In genomic region chr6:34549804-34550202, GRCh38 we compare ENCODE assay signal across 27 cellular contexts. TPM values are rescaled to one million over a fixed set of nuclear protein-coding genes. Genes with fewer than 3 reads are reported as not detected.
DNase-seq lines count a peak whose midpoint lies in the region; ATAC-seq, FAIRE-seq and TF ChIP-seq lines count a peak whose summit lies in the region.
"Had no signal": no experiment of that assay in that cellular context is flagged by ENCODE, and none has a peak within 500 bp of the region (broad histone marks: within the 10 kb centered on the region; RNA-seq: fewer than 3 reads in every experiment).

No MANE protein-coding gene starts in this region.

- H3K36me3 ChIP-seq in breast epithelium (no peaks in the 10 kb centered on the region), neuronal stem cell (replicated peaks in 1 of 2; ENCODE audit: control insufficient read depth in 2 of 2, insufficient read depth in 2 of 2, low read length in 2 of 2) (no peaks in the 10 kb centered on the region)
- H3K36me3 ChIP-seq: BLaER1 treated with 17β-estradiol and CSF1 and Interleukin-3, amounts not matched to agents 10 nM and 100 nM had no signal

- intact Hi-C loops in breast epithelium (cut with DNase I; ENCODE audit: low total_unique reads) = no loop called here

- TF ChIP-seq POLR2A in A549 (IDR thresholded peaks at IDR 0.05; ENCODE audit: low read length) (no peak), breast epithelium (IDR thresholded peaks at IDR 0.05) (no peak)

- peaks cover 1% of the 10 kb centered on the region for H3K79me1 ChIP-seq in neuronal stem cell (ENCODE audit: low read depth, low read length)

- no peak overlapping the region for H3K14ac ChIP-seq in neuronal stem cell (ENCODE audit: low read length)

- no peak overlapping the region for H2AFZ ChIP-seq in neuronal stem cell (ENCODE audit: low read length)
- H2AFZ ChIP-seq: GM23248 had no signal

- H3K9me3 ChIP-seq in A549 = no peaks in the 10 kb centered on the region
- no peaks in the 10 kb centered on the region for H3K9me3 ChIP-seq in breast epithelium
- no peaks in the 10 kb centered on the region for H3K9me3 ChIP-seq in neuronal stem cell (replicated peaks in 1 of 2; ENCODE audit: control insufficient read depth in 2 of 2, insufficient read depth in 1 of 2, low read depth in 1 of 2, low read length in 2 of 2)
- H3K9me3 ChIP-seq: BLaER1 treated with 17β-estradiol and CSF1 and Interleukin-3, amounts not matched to agents 10 nM and 100 nM; Caco-2; SK-N-SH had no signal

- TF ChIP-seq RAD21 in A549 (conservative IDR thresholded peaks at IDR 0.05 in 1 of 2, IDR thresholded peaks at IDR 0.05 in 1 of 2) (no peak), Ishikawa (IDR thresholded peaks at IDR 0.05; ENCODE audit: low read depth) (no peak)

- DNase-seq in A549 (ENCODE audit: low read depth in 1 of 2, low spot score in 1 of 2) (no peak), breast epithelium (ENCODE audit: low spot score in 2 of 2) (no peak), neuronal stem cell (ENCODE audit: low spot score) (no peak), NCI-H1105 (lab: John Stamatoyannopoulos, UW) (no peak), LoVo (ENCODE audit: low spot score) (no peak), CD1c-positive myeloid dendritic cell (ENCODE audit: extremely low spot score) (no peak), AML-193 (lab: John Stamatoyannopoulos, UW) (no peak)
- DNase-seq: Caco-2; CD8-positive, alpha-beta T cell; GM23248; H9; HFFc6; NCI-H1092 treated with DMSO at 0.1 percent for 48 hours; NCI-H1436 treated with DMSO at 0.1 percent for 48 hours; NCI-H187 treated with DMSO at 0.1 percent for 48 hours; NCI-H2107; NCI-H748 treated with DMSO at 0.1 percent for 48 hours; NK-92 treated with Interleukin-12 subunit alpha and Interleukin-12 subunit beta, amount 100 ng/mL, for 24 hours; PC-3; SK-N-SH; SW 1271 had no signal

- H3K4me3 ChIP-seq in A549 (no peak overlapping the region), breast epithelium (no peak overlapping the region), neuronal stem cell (ENCODE audit: low read length in 2 of 2) (no peak overlapping the region)
- H3K4me3 ChIP-seq: BLaER1 treated with 17β-estradiol and CSF1 and Interleukin-3, amounts not matched to agents 10 nM and 100 nM; GM23248 had no signal

- peak overlapping the region; percentile 76 for H2AK5ac ChIP-seq in neuronal stem cell (ENCODE audit: low read depth, low read length)

- FAIRE-seq in A549 (lab: Jason Lieb, UNC) = no peak
- FAIRE-seq: G401.6, HTR-8/SVneo had no signal

- H3K23ac ChIP-seq in neuronal stem cell (ENCODE audit: low read depth, low read length, poor library complexity) = peak overlapping the region; percentile 21

- no peak overlapping the region for H3K4ac ChIP-seq in neuronal stem cell (ENCODE audit: low read length)

- no peak overlapping the region for H2BK15ac ChIP-seq in neuronal stem cell (ENCODE audit: low read length)

- POLR2A ChIA-PET in A549 (lab: Yijun Ruan, JAX) = no interaction called here

- CTCF ChIA-PET in A549 (lab: Yijun Ruan, JAX) = interaction anchor here (0.6 to 1.4 kb wide), 3 partner anchors 9 to 396 kb away, joined by 3 read pairs; no protein-coding TSS in a partner anchor

- ATAC-seq in A549 = no peak
- ATAC-seq: CD8-positive, alpha-beta T cell; PC-3 had no signal

- H3K4me2 ChIP-seq in A549 = no peak overlapping the region
- H3K4me2 ChIP-seq in neuronal stem cell (ENCODE audit: insufficient read depth, low read length, poor library complexity, severe bottlenecking) = no peak overlapping the region
- H3K4me2 ChIP-seq: KMS-11, SK-N-SH had no signal

- H3K27ac ChIP-seq in A549 (peak overlapping the region; percentile 74 to 93), breast epithelium (peak overlapping the region; percentile 71 to 86), neuronal stem cell (replicated peaks; ENCODE audit: low read length) (no peak overlapping the region)
- H3K27ac ChIP-seq: BLaER1 treated with 17β-estradiol and CSF1 and Interleukin-3, amounts not matched to agents 10 nM and 100 nM; GM23248; KMS-11 had no signal

- no peak overlapping the region for H3K9ac ChIP-seq in neuronal stem cell (ENCODE audit: low read depth, low read length, poor library complexity)
- H3K9ac ChIP-seq: BLaER1 treated with 17β-estradiol and CSF1 and Interleukin-3, amounts not matched to agents 10 nM and 100 nM; GM23248; KMS-11; SK-N-SH had no signal

- WGBS in A549 (ENCODE audit: missing lambda C conversion rate) = 83% methylated on average over 1 of the region's 2 CpGs
- no CpG with 5 or more reads among the region's 2 CpGs for WGBS in neuronal stem cell (ENCODE audit: extremely low coverage in 2 of 2, insufficient read length in 2 of 2, insufficient replicate concordance in 1 of 2), 2 donors

- H2BK120ac ChIP-seq in neuronal stem cell (ENCODE audit: low read depth, low read length) = peak overlapping the region; percentile 72

- H3K27me3 ChIP-seq in breast epithelium (no peaks in the 10 kb centered on the region), neuronal stem cell (ENCODE audit: control insufficient read depth in 3 of 3, insufficient read depth in 3 of 3, low read depth in 1 of 3, low read length in 3 of 3) (peaks cover 0 to 48% (median 0%) of the 10 kb centered on the region in 3 experiments)
- H3K27me3 ChIP-seq: BLaER1 treated with 17β-estradiol and CSF1 and Interleukin-3, amounts not matched to agents 10 nM and 100 nM had no signal

- no peak overlapping the region for H4K91ac ChIP-seq in neuronal stem cell (ENCODE audit: low read depth, low read length, poor library complexity)

- no peak for TF ChIP-seq EP300 in A549 (IDR thresholded peaks at IDR 0.05)
- no peak for TF ChIP-seq EP300 in Ishikawa (IDR thresholded peaks at IDR 0.05; ENCODE audit: borderline replicate concordance)

- H4K8ac ChIP-seq in neuronal stem cell (ENCODE audit: low read depth, low read length) = no peak overlapping the region

- no peak overlapping the region for H3K18ac ChIP-seq in neuronal stem cell (ENCODE audit: low read length)

- no peak overlapping the region for H2BK12ac ChIP-seq in neuronal stem cell (ENCODE audit: low read length)

- TF ChIP-seq CTCF in A549 (IDR thresholded peaks at IDR 0.05) = no peak
- no peak for TF ChIP-seq CTCF in breast epithelium (IDR thresholded peaks at IDR 0.05)

- peaks cover 73% of the 10 kb centered on the region for H3K4me1 ChIP-seq in A549
- no peaks in the 10 kb centered on the region for H3K4me1 ChIP-seq in breast epithelium
- H3K4me1 ChIP-seq in neuronal stem cell (ENCODE audit: control insufficient read depth in 2 of 2, insufficient read depth in 1 of 2, low read depth in 1 of 2, low read length in 2 of 2) = peaks cover 6 to 8% of the 10 kb centered on the region in 2 donors
- H3K4me1 ChIP-seq: Caco-2 had no signal

- H2BK5ac ChIP-seq in neuronal stem cell (ENCODE audit: low read length) = peak overlapping the region; percentile 67

TF ChIP-seq in A549, 52 proteins besides CTCF, POLR2A, EP300 and RAD21 (continues in another document):
- TF ChIP-seq, protein P1, sequence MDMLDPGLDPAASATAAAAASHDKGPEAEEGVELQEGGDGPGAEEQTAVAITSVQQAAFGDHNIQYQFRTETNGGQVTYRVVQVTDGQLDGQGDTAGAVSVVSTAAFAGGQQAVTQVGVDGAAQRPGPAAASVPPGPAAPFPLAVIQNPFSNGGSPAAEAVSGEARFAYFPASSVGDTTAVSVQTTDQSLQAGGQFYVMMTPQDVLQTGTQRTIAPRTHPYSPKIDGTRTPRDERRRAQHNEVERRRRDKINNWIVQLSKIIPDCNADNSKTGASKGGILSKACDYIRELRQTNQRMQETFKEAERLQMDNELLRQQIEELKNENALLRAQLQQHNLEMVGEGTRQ (IDR thresholded peaks at IDR 0.05) = no peak
- TF ChIP-seq PHF8 (IDR thresholded peaks at IDR 0.05; ENCODE audit: borderline replicate concordance, low read depth) = no peak
- no peak for TF ChIP-seq POLR2AphosphoS2 (conservative IDR thresholded peaks at IDR 0.05; ENCODE audit: low read length)
- TF ChIP-seq, protein P2, sequence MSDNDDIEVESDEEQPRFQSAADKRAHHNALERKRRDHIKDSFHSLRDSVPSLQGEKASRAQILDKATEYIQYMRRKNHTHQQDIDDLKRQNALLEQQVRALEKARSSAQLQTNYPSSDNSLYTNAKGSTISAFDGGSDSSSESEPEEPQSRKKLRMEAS (IDR thresholded peaks at IDR 0.05) = no peak
- no peak for TF ChIP-seq JUN (IDR thresholded peaks at IDR 0.05)
- TF ChIP-seq EHF (CRISPR knock-in tag; IDR thresholded peaks at IDR 0.05) = no peak
- TF ChIP-seq GATA3 (IDR thresholded peaks at IDR 0.05; ENCODE audit: borderline replicate concordance) = no peak
- no peak for TF ChIP-seq ZNF302 (CRISPR knock-in tag; IDR thresholded peaks at IDR 0.05)
- TF ChIP-seq MYC (IDR thresholded peaks at IDR 0.05; ENCODE audit: borderline replicate concordance, low read length) = no peak

RNA-seq across cellular contexts. Expression of gene SPDEF, which starts 6.3 kb away (rescaled TPM):
- polyA plus RNA-seq in A549 (2011; rRNA removed) (5.4 and 6.2 TPM in 2 replicates), A549 (2017; fragmentation: RNase III; extraction: RNeasy Plus Mini Kit Qiagen cat#74134 plus additional on column Dnase treatment) (2.2 to 4.3 TPM (median 3.7 TPM) in 3 replicates)
- polyA plus RNA-seq in A549 (2012; cell fraction: cytosol; rRNA removed) = 4.3 and 6.3 TPM in 2 replicates
- 4.7 and 7.5 TPM in 2 replicates for polyA plus RNA-seq in A549 (2012; cell fraction: nucleus; rRNA removed)
- polyA minus RNA-seq in A549 (2011; rRNA and poly(A)+ RNA removed) = 4.3 and 7.2 TPM in 2 replicates
- total RNA-seq in breast epithelium = 100 to 1,000 TPM in 1 of 3 donors, 10 to 100 TPM in 1, under 1 TPM in 1; 0.48 to 123 (median 89.0) TPM
- 0.18 TPM for polyA plus RNA-seq in neuronal stem cell (2013, experiment 1 of 2)
- 0.18 TPM for polyA plus RNA-seq in neuronal stem cell (2013, experiment 2 of 2)
- total RNA-seq: A673, GM23248, HFFc6 had no signal
- polyA plus RNA-seq: GM23248 had no signal
